ENCODE assay signal across 8 cellular contexts in the genomic region with DNA sequence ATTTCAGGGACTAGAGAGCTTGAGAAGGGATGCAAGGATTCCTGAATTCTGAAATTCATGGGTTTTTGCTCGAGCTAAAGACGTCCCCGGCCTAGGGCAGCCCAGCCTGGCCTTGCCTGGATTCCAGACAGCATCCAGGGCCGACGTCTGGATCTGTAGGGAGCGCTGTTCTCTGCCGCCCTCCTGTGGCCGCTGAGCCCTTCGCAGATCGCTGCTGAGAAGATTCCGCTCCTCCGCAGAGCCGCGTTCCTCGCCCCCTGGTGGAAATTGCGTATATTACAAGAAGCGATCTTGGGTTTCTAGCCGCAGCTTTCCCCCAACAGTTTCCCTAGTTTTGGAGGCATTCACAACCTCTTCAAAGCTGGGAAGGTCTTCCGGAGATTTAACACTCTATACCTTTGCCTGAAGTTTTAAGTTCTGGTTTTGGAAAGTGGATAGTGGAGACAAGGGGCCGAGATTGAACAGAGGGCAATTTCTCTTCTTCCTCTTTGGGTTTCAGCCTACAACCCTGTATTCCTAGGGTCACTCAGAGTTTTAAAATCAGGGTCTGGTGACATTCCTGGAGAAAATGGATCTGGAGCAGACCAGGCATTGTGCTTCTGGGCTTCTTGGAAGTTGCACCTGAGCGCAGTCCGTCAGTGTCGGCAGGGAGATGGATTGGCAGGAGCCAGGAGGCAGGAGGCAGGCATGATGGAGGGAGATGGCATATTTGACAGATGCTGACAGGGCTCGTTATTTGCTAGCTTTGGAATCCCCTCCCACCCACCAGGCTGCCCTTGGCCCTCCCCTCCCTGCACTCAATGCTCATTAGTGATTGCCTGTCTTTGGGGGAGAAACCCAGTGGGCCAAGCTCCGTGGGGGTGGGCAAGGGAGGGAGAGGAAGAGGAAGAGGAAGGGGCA. TPM values are rescaled to one million over a fixed set of nuclear protein-coding genes. Genes with fewer than 3 reads are reported as not detected.
DNase-seq lines count a peak whose midpoint lies in the region; ATAC-seq and TF ChIP-seq lines count a peak whose summit lies in the region.

No MANE protein-coding gene starts in this region.

- peaks cover 26% of the 10 kb centered on the region for H3K27me3 Mint-ChIP-seq in activated CD8-positive, alpha-beta T cell treated with anti-CD3 and anti-CD28 coated beads for 36 hours

- peaks cover 16% of the 10 kb centered on the region for H3K4me1 Mint-ChIP-seq in activated CD8-positive, alpha-beta T cell treated with anti-CD3 and anti-CD28 coated beads for 36 hours (ENCODE audit: low read depth)

- POLR2A ChIA-PET in activated CD8-positive, alpha-beta T cell treated with anti-CD3 and anti-CD28 coated beads for 36 hours (lab: Charles Lee) = interaction anchor here (0.6 to 2.5 kb wide), 6 partner anchors 10 to 262 kb away, joined by 3 to 8 read pairs (median 4); a partner anchor contains a TSS

- H3K4me2 ChIP-seq in DND-41 (ENCODE audit: insufficient read depth, low read length) = no peak overlapping the region; the same call in 1 of the 2 replicates

- H3K27ac ChIP-seq in DND-41 (ENCODE audit: low read length) (no peak overlapping the region), lung (ENCODE audit: low read depth in 1 of 2, low read length in 1 of 2) (no peak overlapping the region)

- H4K20me1 ChIP-seq in DND-41 (ENCODE audit: insufficient read depth, low read length) = 0 out of 2 replicates have a peak, but pooled peaks cover 6% of the 10 kb centered on the region

- no peaks in the 10 kb centered on the region for H3K79me2 ChIP-seq in DND-41 (ENCODE audit: insufficient read depth, low read length)

- ATAC-seq in DND-41 (ENCODE audit: insufficient read depth, low read depth) (peak; percentile 89), lung (ENCODE audit: insufficient read depth, low FRiP score) (peak; percentile 91), GM18517 (IDR thresholded peaks at IDR 0.05; ENCODE audit: unreplicated experiment) (no peak)
- ATAC-seq in activated CD8-positive, alpha-beta T cell treated with anti-CD3 and anti-CD28 coated beads for 36 hours = peak; percentile 84

- no peak overlapping the region for H3K27ac Mint-ChIP-seq in activated CD8-positive, alpha-beta T cell treated with anti-CD3 and anti-CD28 coated beads for 36 hours

- H3K4me1 ChIP-seq in DND-41 (ENCODE audit: insufficient read depth, low read length) (peaks cover 19% of the 10 kb centered on the region), lung (ENCODE audit: control insufficient read depth in 2 of 2, insufficient read depth in 2 of 2, low read length in 2 of 2) (peaks cover 0 to 7% of the 10 kb centered on the region in 2 donors)

- peak; percentile 100 for TF ChIP-seq CTCF in DND-41 (IDR thresholded peaks at IDR 0.05; ENCODE audit: borderline replicate concordance, extremely low read depth, low read length, poor library complexity, severe bottlenecking)
- TF ChIP-seq CTCF in activated CD8-positive, alpha-beta T cell treated with anti-CD3 and anti-CD28 coated beads for 36 hours (IDR thresholded peaks at IDR 0.05) = peak; percentile 99
- TF ChIP-seq CTCF in lung (IDR thresholded peaks at IDR 0.05; ENCODE audit: control extremely low read depth, extremely low read depth) = peak; percentile 100

- CTCF ChIA-PET in activated CD8-positive, alpha-beta T cell treated with anti-CD3 and anti-CD28 coated beads for 36 hours (lab: Charles Lee) = interaction anchor here (0.6 to 10.2 kb wide), 44 partner anchors 8 to 443 kb away, joined by 3 to 418 read pairs (median 4); a partner anchor contains a TSS

- H2AFZ ChIP-seq in DND-41 (ENCODE audit: low read depth, low read length) = peak overlapping the region; percentile 56

- H3K9me3 ChIP-seq in DND-41 (ENCODE audit: insufficient read depth, low read length, severe bottlenecking) (no peaks in the 10 kb centered on the region), lung (ENCODE audit: control insufficient read depth in 2 of 2, insufficient read depth in 1 of 2, low read length in 1 of 2) (no peaks in the 10 kb centered on the region)

- peaks cover 72% of the 10 kb centered on the region for H3K27me3 ChIP-seq in DND-41 (ENCODE audit: insufficient read depth, low read length, poor library complexity)
- no peaks in the 10 kb centered on the region for H3K27me3 ChIP-seq in lung (ENCODE audit: control insufficient read depth, insufficient read depth)

- H3K4me3 Mint-ChIP-seq in activated CD8-positive, alpha-beta T cell treated with anti-CD3 and anti-CD28 coated beads for 36 hours = no peak overlapping the region

- H3K9me3 Mint-ChIP-seq in activated CD8-positive, alpha-beta T cell treated with anti-CD3 and anti-CD28 coated beads for 36 hours = no peaks in the 10 kb centered on the region

- H3K36me3 Mint-ChIP-seq in activated CD8-positive, alpha-beta T cell treated with anti-CD3 and anti-CD28 coated beads for 36 hours (ENCODE audit: low read depth) = no peaks in the 10 kb centered on the region

- intact Hi-C loops in activated CD8-positive, alpha-beta T cell treated with anti-CD3 and anti-CD28 coated beads for 36 hours (cut with micrococcal nuclease) = loop anchor here (2.0 to 10.0 kb wide), 2 partner anchors 44 to 202 kb away; no protein-coding TSS in a partner anchor

- H3K36me3 ChIP-seq in DND-41 (ENCODE audit: insufficient read depth, low read length) = no peaks in the 10 kb centered on the region
- H3K36me3 ChIP-seq in lung (ENCODE audit: control insufficient read depth in 2 of 2, insufficient read depth in 2 of 2, low read length in 2 of 2) = no peaks in the 10 kb centered on the region

- DNase-seq in DND-41 = peak; percentile 89
- DNase-seq in HPDE6-E6E7 (ENCODE audit: extremely low spot score) = peak; percentile 83
- DNase-seq in NCI-H82 treated with DMSO at 0.1 percent for 48 hours (lab: John Stamatoyannopoulos, UW; ENCODE audit: unreplicated experiment) = peak; percentile 81
- DNase-seq in activated CD8-positive, alpha-beta T cell treated with anti-CD3 and anti-CD28 coated beads for 36 hours = peak; percentile 92
- DNase-seq in dermis microvascular lymphatic vessel endothelial cell (ENCODE audit: low read depth in 2 of 2) = peak; percentile 75 to 90
- DNase-seq in lung (ENCODE audit: low spot score) = peak; percentile 93
- peak; percentile 69 to 78 (median 72) for DNase-seq in stimulated activated CD4-positive, alpha-beta T cell treated with anti-CD3 and anti-CD28 coated beads, TNF-alpha, amount 100 ng/mL, for 4 hours (ENCODE audit: low read depth in 3 of 3)

- H3K9ac ChIP-seq in DND-41 (ENCODE audit: low read depth, low read length) = no peak overlapping the region

- no peak overlapping the region for H3K4me3 ChIP-seq in DND-41 (ENCODE audit: low read depth in 1 of 2, low read length in 2 of 2)
- no peak overlapping the region for H3K4me3 ChIP-seq in lung

- WGBS in lung, 2 donors = 4 to 7% methylated on average over 25 of the region's 25 CpGs

RNA-seq across cellular contexts. Expression of a gene that starts 4.9 kb away (rescaled TPM):
- not detected for total RNA-seq in activated CD8-positive, alpha-beta T cell treated with anti-CD3 and anti-CD28 coated beads for 36 hours
- not detected in 2 replicates for total RNA-seq in dermis microvascular lymphatic vessel endothelial cell
- not detected for total RNA-seq in lung
- not detected for polyA plus RNA-seq in lung

RNA-seq across cellular contexts. Expression of a gene that starts 19.6 kb away (rescaled TPM):
- total RNA-seq in activated CD8-positive, alpha-beta T cell treated with anti-CD3 and anti-CD28 coated beads for 36 hours = 10 to 100 TPM; 15.5 to 16.2 TPM
- total RNA-seq in dermis microvascular lymphatic vessel endothelial cell (44.9 and 72.6 TPM in 2 replicates), lung (100 to 1,000 TPM in 1 of 2 donors, 10 to 100 TPM in 1; 80.4 to 223 TPM)
- polyA plus RNA-seq in lung = 10 to 100 TPM; 65.5 to 71.4 TPM
